11 cellular contexts compared by ENCODE assay signal in genomic region chr2:134287323-134287722, GRCh38. TPM values are rescaled to one million over a fixed set of nuclear protein-coding genes. Genes with fewer than 3 reads are reported as not detected.
DNase-seq lines count a peak whose midpoint lies in the region; ATAC-seq, FAIRE-seq and TF ChIP-seq lines count a peak whose summit lies in the region.
"Had no signal": no experiment of that assay in that cellular context is flagged by ENCODE, and none has a peak within 500 bp of the region (broad histone marks: within the 10 kb centered on the region; RNA-seq: fewer than 3 reads in every experiment).

No MANE protein-coding gene starts in this region.

- ATAC-seq in HG02678 (IDR thresholded peaks at IDR 0.05; ENCODE audit: unreplicated experiment) = peak; percentile 44

- H3K4me3 Mint-ChIP-seq in IgD-negative memory B cell = peak overlapping the region in 3 of 4 donors; percentile 45 to 86 (median 71)
- H3K4me3 Mint-ChIP-seq in stimulated activated naive CD8-positive, alpha-beta T cell treated with anti-CD3 and anti-CD28 coated beads, Interleukin-15, Interleukin-2, amounts not matched to agents 100 ng/mL and 50 ng/mL, for 24 hours = peak overlapping the region; percentile 3

- no peaks in the 10 kb centered on the region for H3K36me3 Mint-ChIP-seq in IgD-negative memory B cell
- H3K36me3 Mint-ChIP-seq in stimulated activated naive CD8-positive, alpha-beta T cell treated with anti-CD3 and anti-CD28 coated beads, Interleukin-15, Interleukin-2, amounts not matched to agents 100 ng/mL and 50 ng/mL, for 24 hours (ENCODE audit: low read depth) = peaks cover 6% of the 10 kb centered on the region

- H3K9me3 Mint-ChIP-seq in IgD-negative memory B cell = no peaks in the 10 kb centered on the region
- no peaks in the 10 kb centered on the region for H3K9me3 Mint-ChIP-seq in stimulated activated naive CD8-positive, alpha-beta T cell treated with anti-CD3 and anti-CD28 coated beads, Interleukin-15, Interleukin-2, amounts not matched to agents 100 ng/mL and 50 ng/mL, for 24 hours

- TF ChIP-seq CTCF in D721Med (IDR thresholded peaks at IDR 0.05; ENCODE audit: insufficient read depth, missing control alignments) (no peak), foreskin fibroblast (IDR thresholded peaks at IDR 0.05; ENCODE audit: low read depth, low read length) (no peak)

- no peak for FAIRE-seq in D721Med (lab: Jason Lieb, UNC)

- DNase-seq in stimulated activated CD4-positive, alpha-beta T cell treated with anti-CD3 and anti-CD28 coated beads, Interleukin-1b, Interleukin-23, amount 100 ng/mL, for 48 hours = peak; percentile 35
- DNase-seq in stimulated activated CD4-positive, alpha-beta T cell treated with anti-CD3 and anti-CD28 coated beads, Interleukin-2, amount 100 ng/mL, for 48 hours = no peak
- DNase-seq in D721Med (ENCODE audit: insufficient read length, low spot score) = no peak
- DNase-seq in KG1 (lab: John Stamatoyannopoulos, UW) = no peak
- no peak for DNase-seq in foreskin fibroblast
- DNase-seq: NCI-H2171 treated with DMSO at 0.1 percent for 48 hours, thyroid gland had no signal

- peak overlapping the region in 2 of 3 donors; percentile 35 to 73 for H3K27ac Mint-ChIP-seq in IgD-negative memory B cell
- H3K27ac Mint-ChIP-seq in stimulated activated naive CD8-positive, alpha-beta T cell treated with anti-CD3 and anti-CD28 coated beads, Interleukin-15, Interleukin-2, amounts not matched to agents 100 ng/mL and 50 ng/mL, for 24 hours = peak overlapping the region; percentile 66

- H3K4me3 ChIP-seq in foreskin fibroblast (ENCODE audit: low read depth in 1 of 2, low read length in 2 of 2) = no peak overlapping the region
- H3K4me3 ChIP-seq: skin epidermis, thyroid gland had no signal

- H3K27me3 Mint-ChIP-seq in IgD-negative memory B cell = no peaks in the 10 kb centered on the region
- no peaks in the 10 kb centered on the region for H3K27me3 Mint-ChIP-seq in stimulated activated naive CD8-positive, alpha-beta T cell treated with anti-CD3 and anti-CD28 coated beads, Interleukin-15, Interleukin-2, amounts not matched to agents 100 ng/mL and 50 ng/mL, for 24 hours

- H3K4me1 Mint-ChIP-seq in IgD-negative memory B cell = peaks cover 22 to 30% (median 25%) of the 10 kb centered on the region in 3 donors
- peaks cover 24% of the 10 kb centered on the region for H3K4me1 Mint-ChIP-seq in stimulated activated naive CD8-positive, alpha-beta T cell treated with anti-CD3 and anti-CD28 coated beads, Interleukin-15, Interleukin-2, amounts not matched to agents 100 ng/mL and 50 ng/mL, for 24 hours (ENCODE audit: low read depth)

RNA-seq across cellular contexts. Expression of gene MGAT5, which starts 33.5 kb away (rescaled TPM):
- polyA plus RNA-seq in IgD-negative memory B cell = 14.0 TPM
